In genomic region chr6:157534134-157534871, GRCh38 we compare ENCODE assay signal across 1 cellular context.
TF ChIP-seq lines count a peak whose summit lies in the region.

No MANE protein-coding gene starts in this region.

TF ChIP-seq in K562, 482 proteins besides CTCF, POLR2A, EP300 and RAD21 (continued from another document and continues in another):
- TF ChIP-seq, protein P1, sequence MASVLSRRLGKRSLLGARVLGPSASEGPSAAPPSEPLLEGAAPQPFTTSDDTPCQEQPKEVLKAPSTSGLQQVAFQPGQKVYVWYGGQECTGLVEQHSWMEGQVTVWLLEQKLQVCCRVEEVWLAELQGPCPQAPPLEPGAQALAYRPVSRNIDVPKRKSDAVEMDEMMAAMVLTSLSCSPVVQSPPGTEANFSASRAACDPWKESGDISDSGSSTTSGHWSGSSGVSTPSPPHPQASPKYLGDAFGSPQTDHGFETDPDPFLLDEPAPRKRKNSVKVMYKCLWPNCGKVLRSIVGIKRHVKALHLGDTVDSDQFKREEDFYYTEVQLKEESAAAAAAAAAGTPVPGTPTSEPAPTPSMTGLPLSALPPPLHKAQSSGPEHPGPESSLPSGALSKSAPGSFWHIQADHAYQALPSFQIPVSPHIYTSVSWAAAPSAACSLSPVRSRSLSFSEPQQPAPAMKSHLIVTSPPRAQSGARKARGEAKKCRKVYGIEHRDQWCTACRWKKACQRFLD (CRISPR knock-in tag; IDR thresholded peaks at IDR 0.05) = 0 out of 2 replicates have a peak, but pooled peaks have one; percentile 41
- TF ChIP-seq TFAP4 (CRISPR knock-in tag; IDR thresholded peaks at IDR 0.05; ENCODE audit: borderline replicate concordance) = no peak
- TF ChIP-seq ETV1 (tag; conservative IDR thresholded peaks at IDR 0.05; ENCODE audit: low read depth) = 0 out of 2 replicates have a peak, but pooled peaks have one; percentile 17
- TF ChIP-seq CBX8 (IDR thresholded peaks at IDR 0.05; ENCODE audit: borderline replicate concordance, extremely low read depth, low read depth, low read length, poor library complexity, severe bottlenecking) = no peak
- TF ChIP-seq RB1 (IDR thresholded peaks at IDR 0.05; ENCODE audit: low read depth) = no peak
- no peak for TF ChIP-seq ZSCAN29 (IDR thresholded peaks at IDR 0.05)
- TF ChIP-seq, protein P2, sequence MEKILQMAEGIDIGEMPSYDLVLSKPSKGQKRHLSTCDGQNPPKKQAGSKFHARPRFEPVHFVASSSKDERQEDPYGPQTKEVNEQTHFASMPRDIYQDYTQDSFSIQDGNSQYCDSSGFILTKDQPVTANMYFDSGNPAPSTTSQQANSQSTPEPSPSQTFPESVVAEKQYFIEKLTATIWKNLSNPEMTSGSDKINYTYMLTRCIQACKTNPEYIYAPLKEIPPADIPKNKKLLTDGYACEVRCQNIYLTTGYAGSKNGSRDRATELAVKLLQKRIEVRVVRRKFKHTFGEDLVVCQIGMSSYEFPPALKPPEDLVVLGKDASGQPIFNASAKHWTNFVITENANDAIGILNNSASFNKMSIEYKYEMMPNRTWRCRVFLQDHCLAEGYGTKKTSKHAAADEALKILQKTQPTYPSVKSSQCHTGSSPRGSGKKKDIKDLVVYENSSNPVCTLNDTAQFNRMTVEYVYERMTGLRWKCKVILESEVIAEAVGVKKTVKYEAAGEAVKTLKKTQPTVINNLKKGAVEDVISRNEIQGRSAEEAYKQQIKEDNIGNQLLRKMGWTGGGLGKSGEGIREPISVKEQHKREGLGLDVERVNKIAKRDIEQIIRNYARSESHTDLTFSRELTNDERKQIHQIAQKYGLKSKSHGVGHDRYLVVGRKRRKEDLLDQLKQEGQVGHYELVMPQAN (IDR thresholded peaks at IDR 0.05; ENCODE audit: borderline replicate concordance) = no peak
- peak; percentile 93 for TF ChIP-seq ZNF583 (CRISPR knock-in tag; IDR thresholded peaks at IDR 0.05)
- peak; percentile 73 for TF ChIP-seq E2F3 (CRISPR knock-in tag; IDR thresholded peaks at IDR 0.05)
- peak; percentile 76; the same call in 1 of the 2 replicates for TF ChIP-seq HINFP (tag; conservative IDR thresholded peaks at IDR 0.05; ENCODE audit: low read depth)
- TF ChIP-seq ILK (tag; IDR thresholded peaks at IDR 0.05; ENCODE audit: borderline replicate concordance, low read depth) = peak; percentile 67; the same call in 1 of the 2 replicates
- no peak for TF ChIP-seq BRD9 (IDR thresholded peaks at IDR 0.05; ENCODE audit: low read depth, partially characterized antibody)
- TF ChIP-seq CREB5 (CRISPR knock-in tag; IDR thresholded peaks at IDR 0.05) = no peak
- no peak for TF ChIP-seq TRIM24 (IDR thresholded peaks at IDR 0.05)
- TF ChIP-seq IFI16 (CRISPR knock-in tag; IDR thresholded peaks at IDR 0.05) = no peak
- 0 out of 2 replicates have a peak, but pooled peaks have one; percentile 60 for TF ChIP-seq GATAD2A (IDR thresholded peaks at IDR 0.05)
- TF ChIP-seq, protein P3, sequence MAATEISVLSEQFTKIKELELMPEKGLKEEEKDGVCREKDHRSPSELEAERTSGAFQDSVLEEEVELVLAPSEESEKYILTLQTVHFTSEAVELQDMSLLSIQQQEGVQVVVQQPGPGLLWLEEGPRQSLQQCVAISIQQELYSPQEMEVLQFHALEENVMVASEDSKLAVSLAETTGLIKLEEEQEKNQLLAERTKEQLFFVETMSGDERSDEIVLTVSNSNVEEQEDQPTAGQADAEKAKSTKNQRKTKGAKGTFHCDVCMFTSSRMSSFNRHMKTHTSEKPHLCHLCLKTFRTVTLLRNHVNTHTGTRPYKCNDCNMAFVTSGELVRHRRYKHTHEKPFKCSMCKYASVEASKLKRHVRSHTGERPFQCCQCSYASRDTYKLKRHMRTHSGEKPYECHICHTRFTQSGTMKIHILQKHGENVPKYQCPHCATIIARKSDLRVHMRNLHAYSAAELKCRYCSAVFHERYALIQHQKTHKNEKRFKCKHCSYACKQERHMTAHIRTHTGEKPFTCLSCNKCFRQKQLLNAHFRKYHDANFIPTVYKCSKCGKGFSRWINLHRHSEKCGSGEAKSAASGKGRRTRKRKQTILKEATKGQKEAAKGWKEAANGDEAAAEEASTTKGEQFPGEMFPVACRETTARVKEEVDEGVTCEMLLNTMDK (IDR thresholded peaks at IDR 0.05; ENCODE audit: borderline replicate concordance, insufficient read depth, low read depth, low read length, poor library complexity, severe bottlenecking) = no peak
- TF ChIP-seq SNIP1 (IDR thresholded peaks at IDR 0.05; ENCODE audit: low read depth) = no peak
- no peak for TF ChIP-seq MCM3 (IDR thresholded peaks at IDR 0.05)
- TF ChIP-seq ZBTB11 (CRISPR knock-in tag; IDR thresholded peaks at IDR 0.05) = no peak
- TF ChIP-seq NCOA2 (IDR thresholded peaks at IDR 0.05; ENCODE audit: partially characterized antibody in 2 of 2) = no peak
- TF ChIP-seq TSHZ1 (CRISPR knock-in tag; IDR thresholded peaks at IDR 0.05) = peak; percentile 85; the same call in 1 of the 2 replicates
- no peak for TF ChIP-seq SLC30A9 (CRISPR knock-in tag; IDR thresholded peaks at IDR 0.05)
- TF ChIP-seq PTBP1 (IDR thresholded peaks at IDR 0.05; ENCODE audit: low read depth, low read length) = no peak
- TF ChIP-seq NCOA1 (IDR thresholded peaks at IDR 0.05; ENCODE audit: low read depth) = no peak
- TF ChIP-seq KLF10 (CRISPR knock-in tag; IDR thresholded peaks at IDR 0.05) = no peak
- peak; percentile 73; the same call in 1 of the 2 replicates for TF ChIP-seq BACH1 (tag; IDR thresholded peaks at IDR 0.05)
- TF ChIP-seq, protein P4, sequence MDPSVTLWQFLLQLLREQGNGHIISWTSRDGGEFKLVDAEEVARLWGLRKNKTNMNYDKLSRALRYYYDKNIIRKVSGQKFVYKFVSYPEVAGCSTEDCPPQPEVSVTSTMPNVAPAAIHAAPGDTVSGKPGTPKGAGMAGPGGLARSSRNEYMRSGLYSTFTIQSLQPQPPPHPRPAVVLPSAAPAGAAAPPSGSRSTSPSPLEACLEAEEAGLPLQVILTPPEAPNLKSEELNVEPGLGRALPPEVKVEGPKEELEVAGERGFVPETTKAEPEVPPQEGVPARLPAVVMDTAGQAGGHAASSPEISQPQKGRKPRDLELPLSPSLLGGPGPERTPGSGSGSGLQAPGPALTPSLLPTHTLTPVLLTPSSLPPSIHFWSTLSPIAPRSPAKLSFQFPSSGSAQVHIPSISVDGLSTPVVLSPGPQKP (CRISPR knock-in tag; IDR thresholded peaks at IDR 0.05) = no peak
- TF ChIP-seq RFX1 (IDR thresholded peaks at IDR 0.05) = no peak
- no peak for TF ChIP-seq CREB1 (IDR thresholded peaks at IDR 0.05)
- TF ChIP-seq CREB1 (CRISPR knock-in tag; IDR thresholded peaks at IDR 0.05) = no peak
- TF ChIP-seq CUX1 (CRISPR knock-in tag; IDR thresholded peaks at IDR 0.05) = no peak
- TF ChIP-seq CEBPG (CRISPR knock-in tag; IDR thresholded peaks at IDR 0.05) = no peak
- TF ChIP-seq CEBPG (tag; conservative IDR thresholded peaks at IDR 0.05 in 1 of 2, IDR thresholded peaks at IDR 0.05 in 1 of 2) = no peak
- TF ChIP-seq RFX7 (CRISPR knock-in tag; IDR thresholded peaks at IDR 0.05) = no peak
- no peak for TF ChIP-seq PRPF4 (IDR thresholded peaks at IDR 0.05; ENCODE audit: insufficient read depth, low read depth, low read length, poor library complexity, severe bottlenecking)
